24 cellular contexts compared by ENCODE assay signal in genomic region chr22:49687333-49687732, GRCh38.
A peak's percentile ranks its signal among the peaks of the same experiment; 100 is the strongest.
DNase-seq lines count a peak whose midpoint lies in the region; ATAC-seq, FAIRE-seq and TF ChIP-seq lines count a peak whose summit lies in the region.
"Had no signal": no experiment of that assay in that cellular context is flagged by ENCODE, and none has a peak within 500 bp of the region (broad histone marks: within the 10 kb centered on the region; RNA-seq: fewer than 3 reads in every experiment).

No MANE protein-coding gene starts in this region.

- no peak for FAIRE-seq in kidney (lab: Jason Lieb, UNC)
- FAIRE-seq: A549, GM12892, GM18507, H54, HTR-8/SVneo had no signal

- DNase-seq in activated CD8-positive, alpha-beta memory T cell treated with anti-CD3 and anti-CD28 coated beads for 24 hours: peak; percentile 47
- no peak for DNase-seq in activated CD8-positive, alpha-beta memory T cell treated with anti-CD3 and anti-CD28 coated beads, Interleukin-2, amount 10 ng/mL, durations not matched to agents 7 days and 5 days
- DNase-seq in kidney: peak; percentile 56
- DNase-seq in sciatic nerve (ENCODE audit: low spot score): peak; percentile 10
- no peak for DNase-seq in NCI-H2171 (lab: John Stamatoyannopoulos, UW)
- DNase-seq in heart right ventricle: no peak
- DNase-seq: AML-193; Caco-2; CD4-positive, alpha-beta T cell; DMS153; DMS79; GDM1; HCEC 1CT; HFFc6; IMR-90 had no signal

- peaks cover 13% of the 10 kb centered on the region for H3K27me3 Mint-ChIP-seq in activated CD8-positive, alpha-beta memory T cell treated with anti-CD3 and anti-CD28 coated beads, Interleukin-2, amount 10 ng/mL, durations not matched to agents 7 days and 5 days

- H3K9me3 Mint-ChIP-seq in activated CD8-positive, alpha-beta memory T cell treated with anti-CD3 and anti-CD28 coated beads, Interleukin-2, amount 10 ng/mL, durations not matched to agents 7 days and 5 days (ENCODE audit: low read depth): no peaks in the 10 kb centered on the region

- 0 to 28% methylated on average over 1 to 2 of the region's 3 CpGs for WGBS in gastroesophageal sphincter (ENCODE audit: low coverage in 1 of 2), 2 donors
- 61 to 73% methylated on average over 3 of the region's 3 CpGs for WGBS in heart right ventricle, 2 donors

- no peaks in the 10 kb centered on the region for H3K36me3 Mint-ChIP-seq in activated CD8-positive, alpha-beta memory T cell treated with anti-CD3 and anti-CD28 coated beads, Interleukin-2, amount 10 ng/mL, durations not matched to agents 7 days and 5 days

- no peaks in the 10 kb centered on the region for H3K4me1 Mint-ChIP-seq in activated CD8-positive, alpha-beta memory T cell treated with anti-CD3 and anti-CD28 coated beads, Interleukin-2, amount 10 ng/mL, durations not matched to agents 7 days and 5 days
- H3K4me1 Mint-ChIP-seq: GM23338 had no signal

- H3K27ac ChIP-seq in kidney (ENCODE audit: low read depth in 2 of 2, low read length in 2 of 2): no peak overlapping the region
- H3K27ac ChIP-seq in gastroesophageal sphincter: no peak overlapping the region
- no peak overlapping the region for H3K27ac ChIP-seq in heart right ventricle
- H3K27ac ChIP-seq: 22Rv1, A549, C4-2B had no signal

- CTCF ChIA-PET in activated CD8-positive, alpha-beta memory T cell treated with anti-CD3 and anti-CD28 coated beads, Interleukin-2, amount 10 ng/mL, durations not matched to agents 7 days and 5 days (lab: Charles Lee): no interaction called here

- H3K36me3 ChIP-seq in kidney (ENCODE audit: control insufficient read depth in 1 of 2, insufficient read depth in 2 of 2, low read length in 2 of 2) (no peaks in the 10 kb centered on the region), gastroesophageal sphincter (no peaks in the 10 kb centered on the region), heart right ventricle (no peaks in the 10 kb centered on the region)

- TF ChIP-seq CTCF in kidney (IDR thresholded peaks at IDR 0.05; ENCODE audit: borderline replicate concordance, extremely low read depth, insufficient read depth): no peak
- TF ChIP-seq CTCF in gastroesophageal sphincter (IDR thresholded peaks at IDR 0.05): no peak
- no peak for TF ChIP-seq CTCF in heart right ventricle (IDR thresholded peaks at IDR 0.05)

- no peak overlapping the region for H3K27ac Mint-ChIP-seq in activated CD8-positive, alpha-beta memory T cell treated with anti-CD3 and anti-CD28 coated beads, Interleukin-2, amount 10 ng/mL, durations not matched to agents 7 days and 5 days
- H3K27ac Mint-ChIP-seq: CD4-positive, alpha-beta T cell; GM23338; HFFc6 had no signal

- TF ChIP-seq POLR2A in gastroesophageal sphincter (IDR thresholded peaks at IDR 0.05): no peak

- peaks cover 68% of the 10 kb centered on the region for H3K27me3 ChIP-seq in gastroesophageal sphincter
- H3K27me3 ChIP-seq in heart right ventricle: peaks cover 3 to 44% (median 34%) of the 10 kb centered on the region in 7 donors

- peaks cover 0 to 6% of the 10 kb centered on the region in 2 donors for H3K9me3 ChIP-seq in kidney (ENCODE audit: control insufficient read depth in 1 of 2, low read length in 2 of 2)
- H3K9me3 ChIP-seq in gastroesophageal sphincter: peaks cover 0 to 16% (median 0%) of the 10 kb centered on the region in 3 donors
- peaks cover 0 to 12% (median 0%) of the 10 kb centered on the region in 11 donors for H3K9me3 ChIP-seq in heart right ventricle
- H3K9me3 ChIP-seq: Caco-2 had no signal

- no peak for ATAC-seq in activated CD8-positive, alpha-beta memory T cell treated with anti-CD3 and anti-CD28 coated beads, Interleukin-2, amount 10 ng/mL, durations not matched to agents 7 days and 5 days
- no peak for ATAC-seq in sciatic nerve
- ATAC-seq in gastroesophageal sphincter: no peak
- no peak for ATAC-seq in heart right ventricle
- ATAC-seq: GM23338 had no signal

- H3K4me3 Mint-ChIP-seq in activated CD8-positive, alpha-beta memory T cell treated with anti-CD3 and anti-CD28 coated beads, Interleukin-2, amount 10 ng/mL, durations not matched to agents 7 days and 5 days: no peak overlapping the region
- H3K4me3 Mint-ChIP-seq: CD4-positive, alpha-beta T cell; GM23338; HFFc6 had no signal

- H3K4me1 ChIP-seq in kidney (ENCODE audit: control insufficient read depth in 1 of 2, insufficient read depth in 1 of 2, low read depth in 1 of 2, low read length in 2 of 2) (no peaks in the 10 kb centered on the region), gastroesophageal sphincter (no peaks in the 10 kb centered on the region), heart right ventricle (no peaks in the 10 kb centered on the region)
- H3K4me1 ChIP-seq: A549, Caco-2 had no signal

- TF ChIP-seq EP300 in gastroesophageal sphincter (IDR thresholded peaks at IDR 0.05): no peak

- H3K9ac ChIP-seq in kidney (ENCODE audit: low read length in 2 of 2): no peak overlapping the region

- intact Hi-C loops in kidney (cut with DNase I): no loop called here
- intact Hi-C loops in sciatic nerve (cut with DNase I): no loop called here
- intact Hi-C loops in heart right ventricle (cut with DNase I): no loop called here

- H3K4me3 ChIP-seq in kidney (ENCODE audit: low read length in 2 of 2) (no peak overlapping the region), gastroesophageal sphincter (no peak overlapping the region), heart right ventricle (no peak overlapping the region)
- H3K4me3 ChIP-seq: A549, GM23338 had no signal

Comparison
In these comparisons a context has a peak if more than half of its experiments do, and no peak if none do; other contexts are left out.
1. DNase-seq: peak in activated CD8-positive, alpha-beta memory T cell treated with anti-CD3 and anti-CD28 coated beads for 24 hours (single experiment), kidney (single experiment) and sciatic nerve (single experiment); none in activated CD8-positive, alpha-beta memory T cell treated with anti-CD3 and anti-CD28 coated beads, Interleukin-2, amount 10 ng/mL, durations not matched to agents 7 days and 5 days (single experiment), NCI-H2171 (single experiment) and heart right ventricle (0 of 2).